Comparison of ENCODE assay signal across 10 cellular contexts in the genomic region with DNA sequence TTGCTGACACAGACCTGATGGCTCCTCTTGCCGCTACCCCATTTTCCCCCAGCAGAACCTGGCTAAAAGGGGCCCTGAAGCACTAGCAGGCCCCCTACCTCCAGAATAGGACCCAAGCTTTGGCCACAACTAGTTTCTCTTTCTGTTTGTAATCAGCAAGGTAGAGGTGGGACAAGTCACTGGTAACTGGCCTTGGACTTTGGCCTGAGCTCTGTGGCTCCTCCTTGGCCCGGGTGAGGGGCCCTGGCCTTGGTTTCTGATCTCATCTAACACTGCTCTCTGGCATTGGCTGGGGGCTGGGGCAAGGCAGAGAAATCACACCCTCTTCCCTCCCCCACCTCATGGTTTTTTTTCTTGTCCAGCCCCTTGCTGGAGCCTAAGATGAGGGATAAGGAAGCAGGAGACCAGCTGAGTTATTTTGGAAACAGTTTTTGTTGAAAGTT. TPM values are rescaled to one million over a fixed set of nuclear protein-coding genes. Genes with fewer than 3 reads are reported as not detected.
A peak's percentile ranks its signal among the peaks of the same experiment; 100 is the strongest.
DNase-seq lines count a peak whose midpoint lies in the region; ATAC-seq and TF ChIP-seq lines count a peak whose summit lies in the region.
"Had no signal": no experiment of that assay in that cellular context is flagged by ENCODE, and none has a peak within 500 bp of the region (broad histone marks: within the 10 kb centered on the region; RNA-seq: fewer than 3 reads in every experiment).

No MANE protein-coding gene starts in this region.

- H3K27ac Mint-ChIP-seq in CD4-positive, CD25-positive, alpha-beta regulatory T cell: peak overlapping the region; percentile 93 to 97 (median 93)
- peak overlapping the region; percentile 100 for H3K27ac Mint-ChIP-seq in dendritic cell treated with granulocyte-macrophage colony-stimulating factor and Interleukin-4, amounts not matched to agents 40 ng/mL and 50 ng/mL, for 4 days
- peak overlapping the region; percentile 76 to 100 (median 83) for H3K27ac Mint-ChIP-seq in nephron

- ATAC-seq in CD4-positive, CD25-positive, alpha-beta regulatory T cell (ENCODE audit: low read depth in 2 of 2): no peak
- ATAC-seq in HG03175 (IDR thresholded peaks at IDR 0.05; ENCODE audit: unreplicated experiment): no peak
- ATAC-seq in HG03521 (IDR thresholded peaks at IDR 0.05; ENCODE audit: unreplicated experiment): no peak

- H3K9me3 ChIP-seq in CD4-positive, CD25-positive, alpha-beta regulatory T cell (ENCODE audit: control insufficient read depth in 2 of 2, low read length in 2 of 2): peaks cover 6 to 9% of the 10 kb centered on the region in 2 experiments

- H3K4me1 ChIP-seq in CD4-positive, CD25-positive, alpha-beta regulatory T cell (ENCODE audit: control insufficient read depth, insufficient read depth, low read length, poor library complexity, severe bottlenecking): peaks cover 38% of the 10 kb centered on the region

- no peak for DNase-seq in CD4-positive, CD25-positive, alpha-beta regulatory T cell
- DNase-seq in LNCaP clone FGC (ENCODE audit: low read depth) (no peak), NCI-H510A (lab: John Stamatoyannopoulos, UW) (no peak)
- no peak for DNase-seq in activated CD8-positive, alpha-beta memory T cell treated with anti-CD3 and anti-CD28 coated beads, Interleukin-2, amount 50 U/mL, for 48 hours

- peaks cover 31% of the 10 kb centered on the region for H3K36me3 ChIP-seq in CD4-positive, CD25-positive, alpha-beta regulatory T cell (ENCODE audit: control insufficient read depth, insufficient read depth, low read length)

- H3K27me3 ChIP-seq in CD4-positive, CD25-positive, alpha-beta regulatory T cell (ENCODE audit: control insufficient read depth, insufficient read depth, low read length): no peaks in the 10 kb centered on the region

- peak overlapping the region; percentile 97 to 100 (median 99) for H3K4me3 Mint-ChIP-seq in CD4-positive, CD25-positive, alpha-beta regulatory T cell
- peak overlapping the region; percentile 98 for H3K4me3 Mint-ChIP-seq in dendritic cell treated with granulocyte-macrophage colony-stimulating factor and Interleukin-4, amounts not matched to agents 40 ng/mL and 50 ng/mL, for 4 days
- H3K4me3 Mint-ChIP-seq in nephron: peak overlapping the region; percentile 95 to 99 (median 97)

- peak overlapping the region; percentile 80 for H3K4me3 ChIP-seq in CD4-positive, CD25-positive, alpha-beta regulatory T cell (ENCODE audit: low read depth, low read length)
- peak overlapping the region; percentile 75 for H3K4me3 ChIP-seq in LNCaP clone FGC (ENCODE audit: low read depth, low read length)

- peaks cover 12 to 59% (median 24%) of the 10 kb centered on the region in 4 donors for H3K4me1 Mint-ChIP-seq in CD4-positive, CD25-positive, alpha-beta regulatory T cell
- H3K4me1 Mint-ChIP-seq in dendritic cell treated with granulocyte-macrophage colony-stimulating factor and Interleukin-4, amounts not matched to agents 40 ng/mL and 50 ng/mL, for 4 days (ENCODE audit: low read depth): peaks cover 56% of the 10 kb centered on the region
- peaks cover 26% of the 10 kb centered on the region for H3K4me1 Mint-ChIP-seq in nephron

- peaks cover 15% of the 10 kb centered on the region for H3K27me3 Mint-ChIP-seq in CD4-positive, CD25-positive, alpha-beta regulatory T cell
- H3K27me3 Mint-ChIP-seq in dendritic cell treated with granulocyte-macrophage colony-stimulating factor and Interleukin-4, amounts not matched to agents 40 ng/mL and 50 ng/mL, for 4 days: peaks cover 15% of the 10 kb centered on the region
- H3K27me3 Mint-ChIP-seq in nephron (ENCODE audit: low read depth): peaks cover 4% of the 10 kb centered on the region

- peaks cover 0 to 7% (median 3%) of the 10 kb centered on the region in 7 donors for H3K9me3 Mint-ChIP-seq in CD4-positive, CD25-positive, alpha-beta regulatory T cell
- peaks cover 11% of the 10 kb centered on the region for H3K9me3 Mint-ChIP-seq in dendritic cell treated with granulocyte-macrophage colony-stimulating factor and Interleukin-4, amounts not matched to agents 40 ng/mL and 50 ng/mL, for 4 days
- H3K9me3 Mint-ChIP-seq in nephron: peaks cover 9% of the 10 kb centered on the region

- intact Hi-C loops in dendritic cell treated with granulocyte-macrophage colony-stimulating factor and Interleukin-4, amounts not matched to agents 40 ng/mL and 50 ng/mL, for 4 days (cut with micrococcal nuclease): no loop called here

- peak overlapping the region; percentile 99 for H3K27ac ChIP-seq in CD4-positive, CD25-positive, alpha-beta regulatory T cell (ENCODE audit: insufficient read depth, low read length, poor library complexity, severe bottlenecking)
- H3K27ac ChIP-seq: HL-60 had no signal

- TF ChIP-seq CTCF in LNCaP clone FGC (IDR thresholded peaks at IDR 0.05; ENCODE audit: control insufficient read depth, extremely low read depth, insufficient read depth) (no peak), nephron (IDR thresholded peaks at IDR 0.05; ENCODE audit: unreplicated experiment in 3 of 3) (no peak)

- H3K36me3 Mint-ChIP-seq in CD4-positive, CD25-positive, alpha-beta regulatory T cell: peaks cover 20% of the 10 kb centered on the region
- peaks cover 76% of the 10 kb centered on the region for H3K36me3 Mint-ChIP-seq in dendritic cell treated with granulocyte-macrophage colony-stimulating factor and Interleukin-4, amounts not matched to agents 40 ng/mL and 50 ng/mL, for 4 days (ENCODE audit: low read depth)
- peaks cover 15% of the 10 kb centered on the region for H3K36me3 Mint-ChIP-seq in nephron (ENCODE audit: low read depth)

RNA-seq across cellular contexts. Expression of gene CALM3, which starts 2.1 kb away (rescaled TPM):
- 286 TPM for total RNA-seq in CD4-positive, CD25-positive, alpha-beta regulatory T cell
- 100 to 1,000 TPM; 207 to 361 (median 286) TPM for polyA plus RNA-seq in CD4-positive, CD25-positive, alpha-beta regulatory T cell

RNA-seq across cellular contexts. Expression of gene PTGIR, which starts 21.7 kb away (rescaled TPM):
- 8.6 TPM for total RNA-seq in CD4-positive, CD25-positive, alpha-beta regulatory T cell
- polyA plus RNA-seq in CD4-positive, CD25-positive, alpha-beta regulatory T cell: 10 to 100 TPM in 2 of 4 donors, 1 to 10 TPM in 1, under 1 TPM in 1; 0.31 to 16.8 (median 10.1) TPM

RNA-seq across cellular contexts. Expression of gene GNG8, which starts 32.8 kb away (rescaled TPM):
- not detected for total RNA-seq in CD4-positive, CD25-positive, alpha-beta regulatory T cell
- 10 to 100 TPM in 1 of 4 donors, 1 to 10 TPM in 2, not detected in 1; 6.8 to 15.7 (median 8.6) TPM for polyA plus RNA-seq in CD4-positive, CD25-positive, alpha-beta regulatory T cell
- total RNA-seq: lower leg skin had no signal

RNA-seq across cellular contexts. Expression of gene DACT3, which starts 57.8 kb away (rescaled TPM):
- not detected for total RNA-seq in CD4-positive, CD25-positive, alpha-beta regulatory T cell
- not detected for polyA plus RNA-seq in CD4-positive, CD25-positive, alpha-beta regulatory T cell
